In genomic region chr20:48374041-48374907, GRCh38 we compare ENCODE assay signal across 8 cellular contexts.
DNase-seq lines count a peak whose midpoint lies in the region; ATAC-seq and TF ChIP-seq lines count a peak whose summit lies in the region.
"Not testable (repeated sequence)": the region's sequence is repeated elsewhere in the genome, so short reads cannot be mapped to it uniquely, and the experiment has no call there.

No MANE protein-coding gene starts in this region.

- H3K9ac ChIP-seq in HUES6 (ENCODE audit: low read length) = peak overlapping the region; percentile 30
- not testable (repeated sequence) for H3K9ac ChIP-seq in smooth muscle cell (ENCODE audit: low read depth)

- H3K27ac Mint-ChIP-seq in Calu3 (ENCODE audit: unreplicated experiment) = peak overlapping the region; percentile 99
- not testable (repeated sequence) for H3K27ac Mint-ChIP-seq in activated CD8-positive, alpha-beta T cell treated with anti-CD3 and anti-CD28 coated beads, Interleukin-2, amount 10 ng/mL, durations not matched to agents 7 days and 5 days

- DNase-seq in Calu3 (peak; percentile 88), NCI-H69 (lab: John Stamatoyannopoulos, UW) (peak; percentile 73), iPS-NIHi11 (ENCODE audit: low spot score) (peak; percentile 66), mucosa of descending colon (peak in 2 of 3 donors; percentile 24 to 49)
- DNase-seq in activated CD8-positive, alpha-beta T cell treated with anti-CD3 and anti-CD28 coated beads, Interleukin-2, amount 10 ng/mL, durations not matched to agents 7 days and 5 days; smooth muscle cell (lab: John Stamatoyannopoulos, UW; ENCODE audit: unreplicated experiment): not testable (repeated sequence)

- peak; percentile 42 for ATAC-seq in activated CD8-positive, alpha-beta T cell treated with anti-CD3 and anti-CD28 coated beads, Interleukin-2, amount 10 ng/mL, durations not matched to agents 7 days and 5 days
- ATAC-seq in esophagus mucosa (peak; percentile 72), mucosa of descending colon (peak; percentile 65)

- peaks cover 40% of the 10 kb centered on the region for H3K4me1 ChIP-seq in HUES6 (ENCODE audit: control insufficient read depth, insufficient read depth, low read length)
- H3K4me1 ChIP-seq in mucosa of descending colon (ENCODE audit: low read depth); smooth muscle cell (ENCODE audit: low read depth): not testable (repeated sequence)

- H3K36me3 Mint-ChIP-seq in Calu3 (ENCODE audit: insufficient read depth, unreplicated experiment) = peaks cover 24% of the 10 kb centered on the region
- H3K36me3 Mint-ChIP-seq in activated CD8-positive, alpha-beta T cell treated with anti-CD3 and anti-CD28 coated beads, Interleukin-2, amount 10 ng/mL, durations not matched to agents 7 days and 5 days (ENCODE audit: low read depth) = not testable (repeated sequence)

- CTCF ChIA-PET in Calu3 (lab: Charles Lee) = interaction anchor here (0.6 to 1.3 kb wide), 3 partner anchors 79 to 248 kb away, joined by 3 to 19 read pairs (median 4); no protein-coding TSS in a partner anchor
- CTCF ChIA-PET in activated CD8-positive, alpha-beta T cell treated with anti-CD3 and anti-CD28 coated beads, Interleukin-2, amount 10 ng/mL, durations not matched to agents 7 days and 5 days (lab: Charles Lee) = not testable (repeated sequence)

- peak overlapping the region; percentile 68 for H3K4me3 Mint-ChIP-seq in Calu3 (ENCODE audit: low read depth, unreplicated experiment)
- H3K4me3 Mint-ChIP-seq in activated CD8-positive, alpha-beta T cell treated with anti-CD3 and anti-CD28 coated beads, Interleukin-2, amount 10 ng/mL, durations not matched to agents 7 days and 5 days = not testable (repeated sequence)

- not testable (repeated sequence) for H3K27me3 Mint-ChIP-seq in Calu3 (ENCODE audit: unreplicated experiment); activated CD8-positive, alpha-beta T cell treated with anti-CD3 and anti-CD28 coated beads, Interleukin-2, amount 10 ng/mL, durations not matched to agents 7 days and 5 days (ENCODE audit: low read depth)

- not testable (repeated sequence) for H3K79me2 ChIP-seq in smooth muscle cell (ENCODE audit: low read depth)

- intact Hi-C loops in Calu3 (cut with micrococcal nuclease; ENCODE audit: unreplicated experiment) = loop anchor here (1.0 to 10.0 kb wide), 3 partner anchors 161 to 602 kb away; no protein-coding TSS in a partner anchor
- intact Hi-C loops in mucosa of descending colon (cut with DNase I, micrococcal nuclease) = not testable (repeated sequence)

- WGBS in smooth muscle cell (ENCODE audit: low lambda C conversion rate) = 51% methylated on average over 26 of the region's 26 CpGs

- peak overlapping the region; percentile 1; the same call in 1 of the 2 replicates for H3K27ac ChIP-seq in HUES6 (ENCODE audit: low read depth, low read length)
- H3K27ac ChIP-seq in smooth muscle cell (ENCODE audit: low read depth) = not testable (repeated sequence)

- BruUV-seq in Calu3 (replicated peaks; lab: Mats Ljungman, UMichigan) = not testable (repeated sequence)

- peaks cover 76% of the 10 kb centered on the region for H3K4me1 Mint-ChIP-seq in Calu3 (ENCODE audit: low read depth, unreplicated experiment)
- H3K4me1 Mint-ChIP-seq in activated CD8-positive, alpha-beta T cell treated with anti-CD3 and anti-CD28 coated beads, Interleukin-2, amount 10 ng/mL, durations not matched to agents 7 days and 5 days (ENCODE audit: low read depth) = not testable (repeated sequence)

- not testable (repeated sequence) for H3K9me3 ChIP-seq in HUES6 (ENCODE audit: control insufficient read depth, insufficient read depth, low read depth, low read length); mucosa of descending colon; smooth muscle cell (replicated peaks; ENCODE audit: low read depth)

- H3K4me3 ChIP-seq in HUES6 (ENCODE audit: low read depth, low read length); mucosa of descending colon; smooth muscle cell: not testable (repeated sequence)

- H3F3A ChIP-seq in smooth muscle cell (ENCODE audit: low read depth) = not testable (repeated sequence)

- peak overlapping the region; percentile 63 for H3K4me2 ChIP-seq in smooth muscle cell

- H3K36me3 ChIP-seq in HUES6 (ENCODE audit: control insufficient read depth, insufficient read depth, low read length); mucosa of descending colon (ENCODE audit: low read depth); smooth muscle cell (ENCODE audit: low read depth): not testable (repeated sequence)

- H4K20me1 ChIP-seq in smooth muscle cell (ENCODE audit: low read depth) = not testable (repeated sequence)

- not testable (repeated sequence) for TF ChIP-seq CTCF in Calu3 (IDR thresholded peaks at IDR 0.05; ENCODE audit: unreplicated experiment); mucosa of descending colon (IDR thresholded peaks at IDR 0.05)
- TF ChIP-seq CTCF in smooth muscle cell (IDR thresholded peaks at IDR 0.05; ENCODE audit: borderline replicate concordance, insufficient read depth, poor library complexity, severe bottlenecking) = peak; percentile 28

- H2AFZ ChIP-seq in smooth muscle cell (ENCODE audit: low read depth) = peak overlapping the region; percentile 60

- not testable (repeated sequence) for H3K9me3 Mint-ChIP-seq in Calu3 (ENCODE audit: low read depth, unreplicated experiment); activated CD8-positive, alpha-beta T cell treated with anti-CD3 and anti-CD28 coated beads, Interleukin-2, amount 10 ng/mL, durations not matched to agents 7 days and 5 days (ENCODE audit: insufficient read depth)

- not testable (repeated sequence) for H3K27me3 ChIP-seq in HUES6 (ENCODE audit: control insufficient read depth, insufficient read depth, low read length); smooth muscle cell (ENCODE audit: low read depth)

- POLR2A ChIA-PET in activated CD8-positive, alpha-beta T cell treated with anti-CD3 and anti-CD28 coated beads, Interleukin-2, amount 10 ng/mL, durations not matched to agents 7 days and 5 days (lab: Charles Lee) = not testable (repeated sequence)
